19 cellular contexts compared by ENCODE assay signal in the genomic region with DNA sequence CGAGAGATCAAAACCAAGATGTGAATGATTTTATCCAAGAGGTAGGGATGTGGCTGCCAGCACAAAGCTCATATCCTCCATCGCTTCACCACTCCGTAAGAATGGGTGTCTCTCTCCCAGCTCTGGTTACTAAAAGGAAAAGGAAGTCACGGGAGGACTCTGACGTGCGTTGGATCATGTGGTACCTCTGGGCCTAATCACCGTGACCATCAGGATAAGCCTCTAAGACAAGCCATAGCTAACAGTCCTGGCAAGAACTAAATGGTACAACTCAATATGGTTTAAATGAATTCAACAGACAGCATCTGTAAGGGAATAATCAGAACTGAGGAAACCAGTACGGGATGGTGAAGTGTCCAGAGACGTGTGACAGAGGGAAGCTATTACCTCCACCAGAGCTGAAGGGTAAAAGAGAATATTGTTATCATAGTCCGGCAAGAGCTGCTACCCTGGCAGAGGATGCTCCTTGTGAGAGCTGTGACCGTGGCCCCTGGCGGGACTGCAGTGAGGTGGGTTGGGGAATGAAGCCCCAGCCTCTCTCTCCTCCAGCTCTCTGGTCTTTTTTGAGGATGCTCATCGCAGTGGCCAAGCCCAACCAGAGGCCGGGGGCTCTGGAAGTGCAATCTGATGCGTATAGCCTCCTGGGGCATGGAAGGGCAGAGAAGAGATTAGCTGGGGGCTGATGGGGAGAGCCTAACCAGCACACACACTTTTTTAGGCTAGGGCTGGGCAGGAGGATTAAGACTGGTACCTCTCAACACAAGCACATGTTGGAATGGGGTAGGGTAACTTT. TPM values are rescaled to one million over a fixed set of nuclear protein-coding genes. Genes with fewer than 3 reads are reported as not detected.
DNase-seq lines count a peak whose midpoint lies in the region; ATAC-seq lines count a peak whose summit lies in the region.
"Had no signal": no experiment of that assay in that cellular context is flagged by ENCODE, and none has a peak within 500 bp of the region (broad histone marks: within the 10 kb centered on the region; RNA-seq: fewer than 3 reads in every experiment).

No MANE protein-coding gene starts in this region.

- in situ Hi-C loops in SK-MEL-5 (cut with HindIII; ENCODE audit: low pct_unique_long_range_greater_than_20kb, low sequenced_read_pairs), result no loop called here

- H3K4me1 Mint-ChIP-seq in activated naive CD4-positive, alpha-beta T cell treated with anti-CD3 and anti-CD28 coated beads for 36 hours (ENCODE audit: low read depth), result no peaks in the 10 kb centered on the region
- H3K4me1 Mint-ChIP-seq in stimulated activated effector memory CD8-positive, alpha-beta T cell treated with anti-CD3 and anti-CD28 coated beads, Interleukin-12 subunit alpha, Interleukin-12 subunit beta, amount 100 ng/mL, for 72 hours, result peaks cover 43% of the 10 kb centered on the region

- peaks cover 10 to 18% of the 10 kb centered on the region in 2 donors for H3K36me3 Mint-ChIP-seq in activated naive CD4-positive, alpha-beta T cell treated with anti-CD3 and anti-CD28 coated beads, Interleukin-2, amount 50 U/mL, for 72 hours
- H3K36me3 Mint-ChIP-seq in activated naive CD4-positive, alpha-beta T cell treated with anti-CD3 and anti-CD28 coated beads for 36 hours (ENCODE audit: low read depth), result peaks cover 25% of the 10 kb centered on the region
- H3K36me3 Mint-ChIP-seq in stimulated activated effector memory CD8-positive, alpha-beta T cell treated with anti-CD3 and anti-CD28 coated beads, Interleukin-12 subunit alpha, Interleukin-12 subunit beta, amount 100 ng/mL, for 72 hours, result peaks cover 73% of the 10 kb centered on the region

- no peaks in the 10 kb centered on the region for H3K27me3 Mint-ChIP-seq in activated naive CD4-positive, alpha-beta T cell treated with anti-CD3 and anti-CD28 coated beads for 36 hours (ENCODE audit: low read depth)

- intact Hi-C loops in activated naive CD4-positive, alpha-beta T cell treated with anti-CD3 and anti-CD28 coated beads for 36 hours (cut with micrococcal nuclease), result no loop called here

- ATAC-seq in activated naive CD4-positive, alpha-beta T cell treated with anti-CD3 and anti-CD28 coated beads, Interleukin-2, amount 50 U/mL, for 72 hours, result no peak
- ATAC-seq in stimulated activated effector memory CD8-positive, alpha-beta T cell treated with anti-CD3 and anti-CD28 coated beads, Interleukin-12 subunit alpha, Interleukin-12 subunit beta, amount 100 ng/mL, for 72 hours, result no peak
- no peak for ATAC-seq in GM18867 (IDR thresholded peaks at IDR 0.05; ENCODE audit: unreplicated experiment)
- ATAC-seq: A549, HepG2 had no signal

- no peak for DNase-seq in activated naive CD4-positive, alpha-beta T cell treated with anti-CD3 and anti-CD28 coated beads, Interleukin-2, amount 50 U/mL, for 72 hours (ENCODE audit: low spot score in 2 of 2)
- DNase-seq in activated naive CD4-positive, alpha-beta T cell treated with anti-CD3 and anti-CD28 coated beads for 36 hours, result no peak
- DNase-seq in SK-MEL-5 (ENCODE audit: low read depth, low spot score) (peak; percentile 80), islet precursor cell (peak; percentile 34), NCI-H146 treated with DMSO at 0.1 percent for 48 hours (lab: John Stamatoyannopoulos, UW; ENCODE audit: unreplicated experiment) (no peak), A172 (ENCODE audit: low spot score) (no peak)
- DNase-seq in stimulated activated effector memory CD8-positive, alpha-beta T cell treated with anti-CD3 and anti-CD28 coated beads, Interleukin-12 subunit alpha, Interleukin-12 subunit beta, amount 100 ng/mL, for 72 hours (ENCODE audit: low spot score in 2 of 2), result no peak
- DNase-seq: C1 segment of cervical spinal cord, EL, H7, NCI-H1092 treated with DMSO at 0.1 percent for 48 hours, NCI-H1694, NCI-H2107, NCI-H226, NCI-H526 treated with DMSO at 0.1 percent for 48 hours, RPMI8226 had no signal

- no peak overlapping the region for H3K4me3 Mint-ChIP-seq in activated naive CD4-positive, alpha-beta T cell treated with anti-CD3 and anti-CD28 coated beads for 36 hours
- H3K4me3 Mint-ChIP-seq in stimulated activated effector memory CD8-positive, alpha-beta T cell treated with anti-CD3 and anti-CD28 coated beads, Interleukin-12 subunit alpha, Interleukin-12 subunit beta, amount 100 ng/mL, for 72 hours, result no peak overlapping the region

- H3K27ac Mint-ChIP-seq in activated naive CD4-positive, alpha-beta T cell treated with anti-CD3 and anti-CD28 coated beads, Interleukin-2, amount 50 U/mL, for 72 hours, result peak overlapping the region; percentile 47 to 81
- no peak overlapping the region for H3K27ac Mint-ChIP-seq in activated naive CD4-positive, alpha-beta T cell treated with anti-CD3 and anti-CD28 coated beads for 36 hours
- H3K27ac Mint-ChIP-seq in stimulated activated effector memory CD8-positive, alpha-beta T cell treated with anti-CD3 and anti-CD28 coated beads, Interleukin-12 subunit alpha, Interleukin-12 subunit beta, amount 100 ng/mL, for 72 hours, result peak overlapping the region; percentile 80

- CTCF ChIA-PET in activated naive CD4-positive, alpha-beta T cell treated with anti-CD3 and anti-CD28 coated beads for 36 hours (lab: Charles Lee), result interaction anchor here (0.7 to 1.5 kb wide), 2 partner anchors 11 to 175 kb away, joined by 3 to 5 read pairs; no protein-coding TSS in a partner anchor

- H3K9me3 Mint-ChIP-seq in activated naive CD4-positive, alpha-beta T cell treated with anti-CD3 and anti-CD28 coated beads, Interleukin-2, amount 50 U/mL, for 72 hours, result no peaks in the 10 kb centered on the region
- no peaks in the 10 kb centered on the region for H3K9me3 Mint-ChIP-seq in activated naive CD4-positive, alpha-beta T cell treated with anti-CD3 and anti-CD28 coated beads for 36 hours
- no peaks in the 10 kb centered on the region for H3K9me3 Mint-ChIP-seq in stimulated activated effector memory CD8-positive, alpha-beta T cell treated with anti-CD3 and anti-CD28 coated beads, Interleukin-12 subunit alpha, Interleukin-12 subunit beta, amount 100 ng/mL, for 72 hours

RNA-seq across cellular contexts. Expression of a gene that starts 54.2 kb away (rescaled TPM):
- total RNA-seq in activated naive CD4-positive, alpha-beta T cell treated with anti-CD3 and anti-CD28 coated beads, Interleukin-2, amount 50 U/mL, for 72 hours, result under 1 TPM; 0.05 to 0.31 TPM
- not detected for total RNA-seq in activated naive CD4-positive, alpha-beta T cell treated with anti-CD3 and anti-CD28 coated beads for 36 hours
- total RNA-seq in SK-MEL-5 (2014; rRNA removed; shearing (Covaris generic)), result 0.08 and 0.32 TPM in 2 replicates
- polyA plus RNA-seq in SK-MEL-5 (2015; cell fraction: cytosol; rRNA removed), result 0.54 and 1.3 TPM in 2 replicates
- polyA plus RNA-seq in SK-MEL-5 (2015; cell fraction: nucleus; rRNA removed), result not detected in 2 replicates
- 3.8 and 9.4 TPM in 2 replicates for total RNA-seq in A172 (2014; rRNA removed; shearing (Covaris generic))

RNA-seq across cellular contexts. Expression of a gene that starts 55.7 kb away (rescaled TPM):
- 10 to 100 TPM; 18.7 to 20.3 TPM for total RNA-seq in activated naive CD4-positive, alpha-beta T cell treated with anti-CD3 and anti-CD28 coated beads, Interleukin-2, amount 50 U/mL, for 72 hours
- 10 to 100 TPM; 14.4 to 14.8 TPM for total RNA-seq in activated naive CD4-positive, alpha-beta T cell treated with anti-CD3 and anti-CD28 coated beads for 36 hours
- total RNA-seq in SK-MEL-5 (2014; rRNA removed; shearing (Covaris generic)), result 27.0 and 27.4 TPM in 2 replicates
- 19.4 and 23.6 TPM in 2 replicates for polyA plus RNA-seq in SK-MEL-5 (2015; cell fraction: cytosol; rRNA removed)
- polyA plus RNA-seq in SK-MEL-5 (2015; cell fraction: nucleus; rRNA removed), result 18.1 and 18.9 TPM in 2 replicates
- 34.1 and 42.1 TPM in 2 replicates for total RNA-seq in A172 (2014; rRNA removed; shearing (Covaris generic))

Comparison
In these comparisons a context has a peak if more than half of its experiments do, and no peak if none do; other contexts are left out.
1. DNase-seq: peak in SK-MEL-5 (single experiment) and islet precursor cell (single experiment); none in activated naive CD4-positive, alpha-beta T cell treated with anti-CD3 and anti-CD28 coated beads, Interleukin-2, amount 50 U/mL, for 72 hours (0 of 2), activated naive CD4-positive, alpha-beta T cell treated with anti-CD3 and anti-CD28 coated beads for 36 hours (single experiment), stimulated activated effector memory CD8-positive, alpha-beta T cell treated with anti-CD3 and anti-CD28 coated beads, Interleukin-12 subunit alpha, Interleukin-12 subunit beta, amount 100 ng/mL, for 72 hours (0 of 2), NCI-H146 treated with DMSO at 0.1 percent for 48 hours (single experiment) and A172 (single experiment).